In the genomic region with DNA sequence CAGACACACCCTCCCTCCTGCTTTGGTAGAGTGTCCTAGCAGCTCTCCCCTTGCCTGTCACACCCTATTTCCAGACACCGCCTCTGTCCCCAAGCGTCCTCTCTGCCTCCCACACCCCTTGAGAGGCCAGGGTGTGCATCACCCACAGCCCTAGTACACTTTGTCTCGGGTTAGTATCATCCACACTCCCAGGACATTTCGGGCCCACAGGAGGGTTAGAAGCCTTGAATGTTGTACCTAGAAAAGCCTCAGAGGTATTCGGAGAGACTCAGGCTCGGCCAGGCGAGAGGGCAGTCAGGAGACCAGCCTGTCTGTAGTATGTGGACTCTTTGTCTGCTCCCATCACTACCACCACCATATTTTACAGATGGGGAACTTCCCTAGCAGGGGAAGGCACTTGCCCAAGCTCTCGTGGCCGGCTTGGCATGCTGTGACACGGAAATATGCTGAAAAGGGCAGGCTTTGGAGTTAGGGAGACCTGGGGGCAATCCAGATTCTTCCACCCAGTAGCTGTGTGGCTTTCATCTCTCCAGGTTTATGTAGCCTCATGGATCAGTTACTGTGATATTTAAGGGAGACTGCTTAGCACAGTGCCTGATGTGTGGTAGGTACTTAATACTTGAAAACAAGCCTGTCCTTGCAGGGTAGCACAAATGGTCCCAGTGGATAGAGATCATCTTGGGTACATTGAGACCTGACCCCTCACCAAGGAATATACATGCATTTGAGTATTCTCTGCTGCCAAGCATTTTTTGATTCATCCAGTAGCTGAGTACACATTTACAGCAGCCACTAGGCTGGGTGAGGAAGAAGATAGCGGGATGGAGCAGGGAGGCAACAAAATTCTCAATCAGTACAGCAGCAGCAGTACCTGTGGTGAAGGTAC, we compare ENCODE assay signal across 8 cellular contexts. TPM values are rescaled to one million over a fixed set of nuclear protein-coding genes. Genes with fewer than 3 reads are reported as not detected.
DNase-seq lines count a peak whose midpoint lies in the region; ATAC-seq, FAIRE-seq and TF ChIP-seq lines count a peak whose summit lies in the region.

No MANE protein-coding gene starts in this region.

- TF ChIP-seq CTCF in GM12865 (IDR thresholded peaks at IDR 0.05; ENCODE audit: insufficient read depth, low read depth, low read length, missing control alignments) (no peak), SU-DHL-6 (IDR thresholded peaks at IDR 0.05; ENCODE audit: insufficient read depth, low read length, poor library complexity, severe bottlenecking) (no peak), fibroblast of mammary gland (conservative IDR thresholded peaks at IDR 0.05; ENCODE audit: control insufficient read depth, insufficient read depth, low read depth, low read length) (no peak), retinal pigment epithelial cell (conservative IDR thresholded peaks at IDR 0.05; ENCODE audit: low read depth, low read length) (no peak)

- ATAC-seq in GM19035 (IDR thresholded peaks at IDR 0.05; ENCODE audit: unreplicated experiment) = no peak
- ATAC-seq in HG03097 (IDR thresholded peaks at IDR 0.05; ENCODE audit: low FRiP score, unreplicated experiment) = no peak

- H3K27me3 ChIP-seq in SU-DHL-6 (ENCODE audit: low read length) = no peaks in the 10 kb centered on the region

- H3K36me3 ChIP-seq in SU-DHL-6 (ENCODE audit: low read length) = no peaks in the 10 kb centered on the region

- no peak for TF ChIP-seq POLR2A in GM12892 (IDR thresholded peaks at IDR 0.05; ENCODE audit: low read depth, low read length)

- H4K20me1 ChIP-seq in SU-DHL-6 (ENCODE audit: low read depth, low read length) = no peaks in the 10 kb centered on the region

- H3K4me3 ChIP-seq in GM12865 (ENCODE audit: low read depth, low read length) = peak overlapping the region; percentile 89
- peak overlapping the region; percentile 84 for H3K4me3 ChIP-seq in SU-DHL-6 (ENCODE audit: insufficient read depth, low read length, poor library complexity, severe bottlenecking)
- peak overlapping the region; percentile 96 for H3K4me3 ChIP-seq in fibroblast of mammary gland (ENCODE audit: control insufficient read depth, low read depth, low read length)
- peak overlapping the region; percentile 97 for H3K4me3 ChIP-seq in retinal pigment epithelial cell (ENCODE audit: low read length)

- no peaks in the 10 kb centered on the region for H3K9me2 ChIP-seq in SU-DHL-6 (replicated peaks; ENCODE audit: insufficient read depth, low read length)

- DNase-seq in GM12865 (ENCODE audit: low read depth) (no peak), fibroblast of mammary gland (ENCODE audit: low read depth) (no peak), retinal pigment epithelial cell (ENCODE audit: low read depth) (no peak), NCI-H1105 (lab: John Stamatoyannopoulos, UW) (no peak), GM12892 (ENCODE audit: insufficient read length) (no peak)

- no peak for FAIRE-seq in GM12892 (lab: Jason Lieb, UNC)

- H2AFZ ChIP-seq in SU-DHL-6 (ENCODE audit: low read depth, low read length, severe bottlenecking) = no peak overlapping the region

- peak overlapping the region; percentile 71 for H3K4me2 ChIP-seq in SU-DHL-6 (ENCODE audit: low read depth, low read length, poor library complexity, severe bottlenecking)

- H3K9me3 ChIP-seq in SU-DHL-6 (ENCODE audit: insufficient read depth, low read length) = no peaks in the 10 kb centered on the region

- H3K9ac ChIP-seq in SU-DHL-6 (ENCODE audit: low read length) = peak overlapping the region; percentile 90

- H3K79me2 ChIP-seq in SU-DHL-6 (ENCODE audit: insufficient read depth, low read length) = peaks cover 57% of the 10 kb centered on the region

- no peak overlapping the region for H3K27ac ChIP-seq in SU-DHL-6 (ENCODE audit: low read depth, low read length)

- H3F3A ChIP-seq in SU-DHL-6 (ENCODE audit: insufficient read depth) = no peaks in the 10 kb centered on the region

RNA-seq across cellular contexts. Expression of a gene that starts 1.4 kb away (rescaled TPM):
- polyA plus RNA-seq in GM12892 (2012; ENCODE audit: missing spikeins) = 18.6 TPM

RNA-seq across cellular contexts. Expression of a gene that starts 1.6 kb away (rescaled TPM):
- 15.6 TPM for polyA plus RNA-seq in GM12892 (2012; ENCODE audit: missing spikeins)

RNA-seq across cellular contexts. Expression of a gene that starts 52.1 kb away (rescaled TPM):
- 29.7 TPM for polyA plus RNA-seq in GM12892 (2012; ENCODE audit: missing spikeins)

RNA-seq across cellular contexts. Expression of a gene that starts 52.4 kb away (rescaled TPM):
- 24.0 TPM for polyA plus RNA-seq in GM12892 (2012; ENCODE audit: missing spikeins)
